1 cellular context compared by ENCODE assay signal in the genomic region with DNA sequence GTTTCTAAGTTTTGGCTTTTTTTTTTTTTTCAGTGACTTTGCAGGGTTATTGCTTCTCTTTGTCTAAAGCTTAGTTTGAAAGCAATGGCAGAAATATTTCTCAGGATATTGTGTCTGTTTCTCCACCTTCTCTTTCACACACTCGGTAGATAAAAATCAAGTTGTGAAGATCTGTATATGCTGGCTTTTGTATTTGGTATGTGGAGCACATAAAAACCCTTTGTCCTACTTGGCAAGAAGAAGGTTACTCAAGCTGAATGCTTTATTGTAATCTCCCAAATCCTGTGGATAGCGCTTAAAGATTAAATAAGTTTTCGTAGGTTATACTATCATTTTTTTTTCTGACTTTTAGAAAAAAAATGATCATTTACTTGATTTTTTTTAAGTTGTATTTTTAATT.
TF ChIP-seq lines count a peak whose summit lies in the region.

No MANE protein-coding gene starts in this region.

TF ChIP-seq in WTC11, 78 proteins besides CTCF, POLR2A, EP300 and RAD21 (continued from another document):
- TF ChIP-seq, protein P1, sequence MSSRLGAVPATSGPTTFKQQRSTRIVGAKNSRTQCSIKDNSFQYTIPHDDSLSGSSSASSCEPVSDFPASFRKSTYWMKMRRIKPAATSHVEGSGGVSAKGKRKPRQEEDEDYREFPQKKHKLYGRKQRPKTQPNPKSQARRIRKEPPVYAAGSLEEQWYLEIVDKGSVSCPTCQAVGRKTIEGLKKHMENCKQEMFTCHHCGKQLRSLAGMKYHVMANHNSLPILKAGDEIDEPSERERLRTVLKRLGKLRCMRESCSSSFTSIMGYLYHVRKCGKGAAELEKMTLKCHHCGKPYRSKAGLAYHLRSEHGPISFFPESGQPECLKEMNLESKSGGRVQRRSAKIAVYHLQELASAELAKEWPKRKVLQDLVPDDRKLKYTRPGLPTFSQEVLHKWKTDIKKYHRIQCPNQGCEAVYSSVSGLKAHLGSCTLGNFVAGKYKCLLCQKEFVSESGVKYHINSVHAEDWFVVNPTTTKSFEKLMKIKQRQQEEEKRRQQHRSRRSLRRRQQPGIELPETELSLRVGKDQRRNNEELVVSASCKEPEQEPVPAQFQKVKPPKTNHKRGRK (CRISPR knock-in tag; IDR thresholded peaks at IDR 0.05; ENCODE audit: borderline replicate concordance): no peak
- TF ChIP-seq RELA (CRISPR knock-in tag; IDR thresholded peaks at IDR 0.05; ENCODE audit: borderline replicate concordance): no peak
- TF ChIP-seq, protein P2, sequence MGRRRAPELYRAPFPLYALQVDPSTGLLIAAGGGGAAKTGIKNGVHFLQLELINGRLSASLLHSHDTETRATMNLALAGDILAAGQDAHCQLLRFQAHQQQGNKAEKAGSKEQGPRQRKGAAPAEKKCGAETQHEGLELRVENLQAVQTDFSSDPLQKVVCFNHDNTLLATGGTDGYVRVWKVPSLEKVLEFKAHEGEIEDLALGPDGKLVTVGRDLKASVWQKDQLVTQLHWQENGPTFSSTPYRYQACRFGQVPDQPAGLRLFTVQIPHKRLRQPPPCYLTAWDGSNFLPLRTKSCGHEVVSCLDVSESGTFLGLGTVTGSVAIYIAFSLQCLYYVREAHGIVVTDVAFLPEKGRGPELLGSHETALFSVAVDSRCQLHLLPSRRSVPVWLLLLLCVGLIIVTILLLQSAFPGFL (CRISPR knock-in tag; IDR thresholded peaks at IDR 0.05; ENCODE audit: borderline replicate concordance): no peak
- no peak for TF ChIP-seq FOXJ3 (CRISPR knock-in tag; IDR thresholded peaks at IDR 0.05; ENCODE audit: borderline replicate concordance)
- no peak for TF ChIP-seq CREB1 (CRISPR knock-in tag; IDR thresholded peaks at IDR 0.05)
- TF ChIP-seq RORB (CRISPR knock-in tag; IDR thresholded peaks at IDR 0.05): no peak
TF ChIP-seq in WTC11: peak in this region for 0.
